1 cellular context compared by ENCODE assay signal in genomic region chrX:119693032-119693995, GRCh38.
A peak's percentile ranks its signal among the peaks of the same experiment; 100 is the strongest.
TF ChIP-seq lines count a peak whose summit lies in the region.

Gene SEPTIN6, minus strand, starts transcription at chrX:119693168. Its CDS starts 63 bp downstream, at chrX:119693105.

TF ChIP-seq in K562, 482 proteins besides CTCF, POLR2A, EP300 and RAD21 (continued from another document):
- TF ChIP-seq CAMTA2 (CRISPR knock-in tag; conservative IDR thresholded peaks at IDR 0.05) (no peak), PHF8 (IDR thresholded peaks at IDR 0.05; ENCODE audit: borderline replicate concordance, low read length) (peak; percentile 67; the same call in 1 of the 2 replicates), E2F1 (CRISPR knock-in tag; IDR thresholded peaks at IDR 0.05) (no peak), KLF6 (CRISPR knock-in tag; IDR thresholded peaks at IDR 0.05; ENCODE audit: borderline replicate concordance) (no peak), ZNF436 (CRISPR knock-in tag; IDR thresholded peaks at IDR 0.05) (no peak), MYNN (IDR thresholded peaks at IDR 0.05) (no peak), MYNN (CRISPR knock-in tag; IDR thresholded peaks at IDR 0.05) (no peak), JUND (IDR thresholded peaks at IDR 0.05; ENCODE audit: borderline replicate concordance, low read depth, low read length) (peak; percentile 82), JUND (tag; IDR thresholded peaks at IDR 0.05; ENCODE audit: borderline replicate concordance, low read depth, low read length) (no peak; the same call in 2 of the 3 replicates), MAZ (CRISPR knock-in tag; conservative IDR thresholded peaks at IDR 0.05 in 1 of 2, IDR thresholded peaks at IDR 0.05 in 1 of 2) (peak; percentile 88 to 90), STAT5A (IDR thresholded peaks at IDR 0.05; ENCODE audit: borderline replicate concordance, low read length) (no peak), TRIM25 (IDR thresholded peaks at IDR 0.05; ENCODE audit: borderline replicate concordance) (no peak), FOXM1 (IDR thresholded peaks at IDR 0.05; ENCODE audit: low read depth) (peak; percentile 51; the same call in 1 of the 2 replicates), FOXM1 (CRISPR knock-in tag; IDR thresholded peaks at IDR 0.05; ENCODE audit: low read depth) (no peak), ELF2 (CRISPR knock-in tag; IDR thresholded peaks at IDR 0.05) (no peak), AFF4 (CRISPR knock-in tag; IDR thresholded peaks at IDR 0.05) (0 out of 2 replicates have a peak, but pooled peaks have one; percentile 57), IRF9 (tag; IDR thresholded peaks at IDR 0.05) (no peak), POLR2H (tag; IDR thresholded peaks at IDR 0.05; ENCODE audit: low read depth) (peak; percentile 25; the same call in 1 of the 2 replicates), TOE1 (IDR thresholded peaks at IDR 0.05; ENCODE audit: borderline replicate concordance) (peak; percentile 92), TOE1 (CRISPR knock-in tag; IDR thresholded peaks at IDR 0.05; ENCODE audit: borderline replicate concordance, low read depth) (no peak), NBN (IDR thresholded peaks at IDR 0.05; ENCODE audit: low read depth) (0 out of 2 replicates have a peak, but pooled peaks have one; percentile 46), CEBPG (CRISPR knock-in tag; IDR thresholded peaks at IDR 0.05) (0 out of 2 replicates have a peak, but pooled peaks have one; percentile 18), CEBPG (tag; conservative IDR thresholded peaks at IDR 0.05 in 1 of 2, IDR thresholded peaks at IDR 0.05 in 1 of 2) (no peak), ARID4B (CRISPR knock-in tag; IDR thresholded peaks at IDR 0.05) (peak; percentile 8; the same call in 1 of the 2 replicates), MBD2 (IDR thresholded peaks at IDR 0.05; ENCODE audit: borderline replicate concordance, low read depth) (peak; percentile 86)
